10 cellular contexts compared by ENCODE assay signal in genomic region chr13:100875392-100876043, GRCh38.
DNase-seq lines count a peak whose midpoint lies in the region; ATAC-seq, FAIRE-seq and TF ChIP-seq lines count a peak whose summit lies in the region.
"Had no signal": no experiment of that assay in that cellular context is flagged by ENCODE, and none has a peak within 500 bp of the region (broad histone marks: within the 10 kb centered on the region; RNA-seq: fewer than 3 reads in every experiment).

No MANE protein-coding gene starts in this region.

- no peak overlapping the region for H3K27ac ChIP-seq in K562 (ENCODE audit: extremely low read depth, low read depth, low read length)

- in situ Hi-C loops in K562 (cut with MboI): no loop called here

- H3K9me3 ChIP-seq in K562 (replicated peaks; ENCODE audit: control insufficient read depth, insufficient read depth, low read depth, low read length): no peaks in the 10 kb centered on the region

- no peaks in the 10 kb centered on the region for H3K36me3 ChIP-seq in K562 (ENCODE audit: control insufficient read depth, insufficient read depth, low read length)

- no peaks in the 10 kb centered on the region for H3K9me1 ChIP-seq in K562 (ENCODE audit: control insufficient read depth, insufficient read depth, low read length)

- no peaks in the 10 kb centered on the region for H4K20me1 ChIP-seq in K562 (replicated peaks; ENCODE audit: control insufficient read depth, insufficient read depth, low read length)

- peaks cover 68% of the 10 kb centered on the region for H3K27me3 Mint-ChIP-seq in activated T-cell treated with anti-CD3 and anti-CD28 coated beads, Interleukin-2, amount 50 U/mL, for 24 hours

- intact Hi-C loops in K562 (cut with micrococcal nuclease) (no loop called here), lower leg skin (cut with DNase I; ENCODE audit: low total_unique reads) (no loop called here)

- POLR2A ChIA-PET in K562 (lab: Yijun Ruan, JAX): no interaction called here
- POLR2A ChIA-PET in HEK293T (lab: Yijun Ruan, JAX): no interaction called here

- WGBS in K562 (ENCODE audit: insufficient coverage, low coverage, missing lambda C conversion rate): 0% methylated on average over 3 of the region's 3 CpGs
- WGBS in lower leg skin, 2 donors: 47 to 53% methylated on average over 3 of the region's 3 CpGs

- no peak overlapping the region for H3K9ac ChIP-seq in K562 (ENCODE audit: insufficient read depth in 1 of 2, low read depth in 2 of 2, low read length in 2 of 2)

- no peak overlapping the region for H3K4me2 ChIP-seq in K562 (ENCODE audit: insufficient read depth, low read length)

- no peak overlapping the region for H3K4me3 Mint-ChIP-seq in activated T-cell treated with anti-CD3 and anti-CD28 coated beads, Interleukin-2, amount 50 U/mL, for 24 hours
- H3K4me3 Mint-ChIP-seq: CD8-positive, alpha-beta memory T cell had no signal

- TF ChIP-seq CTCF in K562 (IDR thresholded peaks at IDR 0.05 in 2 of 3, conservative IDR thresholded peaks at IDR 0.05 in 1 of 3; ENCODE audit: insufficient read depth in 2 of 3, low read depth in 1 of 3, low read length in 3 of 3) (no peak), lower leg skin (IDR thresholded peaks at IDR 0.05) (no peak)

- peak; percentile 78 for ATAC-seq in HG03457 (IDR thresholded peaks at IDR 0.05; ENCODE audit: unreplicated experiment)
- ATAC-seq in K562: no peak
- peak; percentile 92 for ATAC-seq in stimulated activated naive CD8-positive, alpha-beta T cell treated with anti-CD3 and anti-CD28 coated beads, Interleukin-15, Interleukin-2, amounts not matched to agents 100 U/mL and 50 U/mL, for 24 hours
- ATAC-seq: left colon had no signal

- no peaks in the 10 kb centered on the region for H3K36me3 Mint-ChIP-seq in activated T-cell treated with anti-CD3 and anti-CD28 coated beads, Interleukin-2, amount 50 U/mL, for 24 hours (ENCODE audit: low read depth)

- H3K27ac Mint-ChIP-seq in activated T-cell treated with anti-CD3 and anti-CD28 coated beads, Interleukin-2, amount 50 U/mL, for 24 hours: peak overlapping the region; percentile 92
- H3K27ac Mint-ChIP-seq: CD8-positive, alpha-beta memory T cell had no signal

- DNase-seq in activated T-cell treated with anti-CD3 and anti-CD28 coated beads, Interleukin-2, amount 50 U/mL, for 24 hours: no peak
- DNase-seq in activated T-cell treated with anti-CD3 and anti-CD28 coated beads for 4 hours (no peak), K562 (ENCODE audit: extremely low read depth in 1 of 4, low spot score in 3 of 4) (no peak), lower leg skin (ENCODE audit: low spot score in 2 of 2) (no peak), NCI-H774 (lab: John Stamatoyannopoulos, UW) (no peak), HEK293T (ENCODE audit: extremely low spot score) (no peak)
- no peak for DNase-seq in stimulated activated naive CD8-positive, alpha-beta T cell treated with anti-CD3 and anti-CD28 coated beads, Interleukin-15, Interleukin-2, amounts not matched to agents 100 U/mL and 50 U/mL, for 24 hours
- DNase-seq: CD8-positive, alpha-beta memory T cell; left colon had no signal

- peaks cover 14% of the 10 kb centered on the region for H3K4me1 Mint-ChIP-seq in activated T-cell treated with anti-CD3 and anti-CD28 coated beads, Interleukin-2, amount 50 U/mL, for 24 hours (ENCODE audit: low read depth)
- H3K4me1 Mint-ChIP-seq: CD8-positive, alpha-beta memory T cell had no signal

- TF ChIP-seq POLR2A in K562 (conservative IDR thresholded peaks at IDR 0.05) (no peak), lower leg skin (IDR thresholded peaks at IDR 0.05) (no peak)

- CTCF ChIA-PET in K562 (lab: Yijun Ruan, JAX; ENCODE audit: low intra/inter-chr PET ratio) (no interaction called here), HEK293T (lab: Yijun Ruan, JAX) (no interaction called here)

- H3K9me3 Mint-ChIP-seq in activated T-cell treated with anti-CD3 and anti-CD28 coated beads, Interleukin-2, amount 50 U/mL, for 24 hours: peaks cover 2% of the 10 kb centered on the region

- BruUV-seq in K562 (replicated peaks; lab: Mats Ljungman, UMichigan): no TSS peak

- FAIRE-seq in K562 (lab: Jason Lieb, UNC): no peak

- H3K4me1 ChIP-seq in K562 (replicated peaks in 1 of 2; ENCODE audit: control insufficient read depth in 2 of 2, insufficient read depth in 2 of 2, low read length in 2 of 2): no peaks in the 10 kb centered on the region

- no peaks in the 10 kb centered on the region for H3K27me3 ChIP-seq in K562 (ENCODE audit: control insufficient read depth in 2 of 2, insufficient read depth in 2 of 2, low read length in 2 of 2)

- H3K79me2 ChIP-seq in K562 (ENCODE audit: control insufficient read depth, insufficient read depth, low read length): no peaks in the 10 kb centered on the region

- no peak overlapping the region for H2AFZ ChIP-seq in K562 (ENCODE audit: low read depth, low read length)

- no peak for TF ChIP-seq RAD21 in K562 (CRISPR knock-in tag; conservative IDR thresholded peaks at IDR 0.05 in 1 of 2, IDR thresholded peaks at IDR 0.05 in 1 of 2)

- H3K4me3 ChIP-seq in K562: no peak overlapping the region
- H3K4me3 ChIP-seq in lower leg skin (ENCODE audit: low read depth, poor library complexity, severe bottlenecking): no peak overlapping the region

- TF ChIP-seq EP300 in K562 (IDR thresholded peaks at IDR 0.05; ENCODE audit: low read length): no peak

TF ChIP-seq in K562, 482 proteins besides CTCF, POLR2A, EP300 and RAD21 (continues in another document):
- TF ChIP-seq ERF (CRISPR knock-in tag; IDR thresholded peaks at IDR 0.05): no peak
- peak; percentile 17; the same call in 1 of the 2 replicates for TF ChIP-seq ATF3 (IDR thresholded peaks at IDR 0.05)
- no peak for TF ChIP-seq ATF3 (CRISPR knock-in tag; conservative IDR thresholded peaks at IDR 0.05)
- no peak for TF ChIP-seq ZNF76 (CRISPR knock-in tag; IDR thresholded peaks at IDR 0.05; ENCODE audit: borderline replicate concordance)
- TF ChIP-seq KLF6 (CRISPR knock-in tag; IDR thresholded peaks at IDR 0.05; ENCODE audit: borderline replicate concordance): no peak
- no peak for TF ChIP-seq KLF16 (IDR thresholded peaks at IDR 0.05)
- no peak for TF ChIP-seq CGGBP1 (CRISPR knock-in tag; IDR thresholded peaks at IDR 0.05)
- TF ChIP-seq GMEB1 (CRISPR knock-in tag; IDR thresholded peaks at IDR 0.05): no peak

TF ChIP-seq in HEK293T, 16 proteins besides CTCF, POLR2A, EP300 and RAD21:
- TF ChIP-seq CTBP1 (IDR thresholded peaks at IDR 0.05; ENCODE audit: borderline replicate concordance): no peak
- TF ChIP-seq SUZ12 (IDR thresholded peaks at IDR 0.05): no peak
- TF ChIP-seq PKNOX1 (IDR thresholded peaks at IDR 0.05): no peak
- no peak for TF ChIP-seq BHLHE40 (IDR thresholded peaks at IDR 0.05; ENCODE audit: borderline replicate concordance)
- TF ChIP-seq FOXK2 (IDR thresholded peaks at IDR 0.05): no peak
- TF ChIP-seq FOXM1 (IDR thresholded peaks at IDR 0.05; ENCODE audit: borderline replicate concordance): no peak
- no peak for TF ChIP-seq ARNT (IDR thresholded peaks at IDR 0.05)
